In the genomic region with DNA sequence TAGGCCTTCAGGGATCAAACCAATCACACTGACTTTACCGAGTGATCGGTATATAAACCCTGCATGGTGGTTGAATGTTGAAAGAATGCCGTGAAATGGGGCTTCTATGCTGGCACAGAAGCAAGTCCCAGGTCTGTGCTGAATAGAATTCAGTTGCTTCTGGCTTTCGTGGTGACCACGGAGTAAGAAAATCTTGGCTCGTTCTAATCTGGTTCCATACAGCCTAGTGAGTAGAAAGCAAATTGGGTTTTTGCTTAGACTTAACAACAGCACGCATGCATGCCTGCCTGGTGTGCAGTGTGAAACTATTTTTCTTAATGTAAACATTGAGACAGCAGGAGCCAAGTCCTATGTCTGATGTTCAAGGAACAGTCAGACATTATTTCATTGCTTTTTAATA, we compare ENCODE assay signal across 18 cellular contexts.
DNase-seq lines count a peak whose midpoint lies in the region; ATAC-seq, FAIRE-seq and TF ChIP-seq lines count a peak whose summit lies in the region.
"Had no signal": no experiment of that assay in that cellular context is flagged by ENCODE, and none has a peak within 500 bp of the region (broad histone marks: within the 10 kb centered on the region; RNA-seq: fewer than 3 reads in every experiment).

No MANE protein-coding gene starts in this region.

- no TSS peak for BruUV-seq in A673 (replicated peaks; lab: Mats Ljungman, UMichigan)

- H3K36me3 ChIP-seq in H1 (ENCODE audit: control insufficient read depth in 2 of 4, insufficient read depth in 4 of 4, low read length in 3 of 4), result no peaks in the 10 kb centered on the region
- no peaks in the 10 kb centered on the region for H3K36me3 ChIP-seq in hepatocyte (replicated peaks; ENCODE audit: insufficient read depth, low read depth)
- no peaks in the 10 kb centered on the region for H3K36me3 ChIP-seq in mesodermal cell (ENCODE audit: control insufficient read depth, insufficient read depth, low read length)
- H3K36me3 ChIP-seq in A673 (ENCODE audit: insufficient read depth, low read length, poor library complexity, severe bottlenecking), result no peaks in the 10 kb centered on the region
- H3K36me3 ChIP-seq: BLaER1 treated with 17β-estradiol and CSF1 and Interleukin-3, amounts not matched to agents 10 nM and 100 nM had no signal

- H3K23ac ChIP-seq in H1 (ENCODE audit: insufficient read length), result no peak overlapping the region

- H3K27me3 ChIP-seq in H1 (replicated peaks in 1 of 4; ENCODE audit: control insufficient read depth in 3 of 4, extremely low read depth in 1 of 4, insufficient read depth in 3 of 4, low read length in 3 of 4), result no peaks in the 10 kb centered on the region
- H3K27me3 ChIP-seq in hepatocyte, result no peaks in the 10 kb centered on the region
- peaks cover 6% of the 10 kb centered on the region for H3K27me3 ChIP-seq in A673 (replicated peaks; ENCODE audit: insufficient read depth, low read depth, low read length, poor library complexity)
- H3K27me3 ChIP-seq: BLaER1 treated with 17β-estradiol and CSF1 and Interleukin-3, amounts not matched to agents 10 nM and 100 nM had no signal

- TF ChIP-seq POLR2A in H1 (IDR thresholded peaks at IDR 0.05; ENCODE audit: control extremely low read depth in 1 of 2, low read depth in 2 of 2, low read length in 2 of 2), result no peak

- H3K79me2 ChIP-seq in H1 (ENCODE audit: control insufficient read depth in 1 of 2, insufficient read depth in 2 of 2, low read length in 2 of 2) (no peaks in the 10 kb centered on the region), hepatocyte (no peaks in the 10 kb centered on the region)

- intact Hi-C loops in A673 (cut with micrococcal nuclease; ENCODE audit: unreplicated experiment), result loop anchor here (10.0 kb wide), 1 partner anchor 62 kb away; no protein-coding TSS in a partner anchor

- no peaks in the 10 kb centered on the region for H3K23me2 ChIP-seq in H1 (ENCODE audit: low read depth, low read length)

- no peak overlapping the region for H3K27ac ChIP-seq in H1 (ENCODE audit: low read depth, low read length)
- no peak overlapping the region for H3K27ac ChIP-seq in hepatocyte
- H3K27ac ChIP-seq in mesodermal cell (ENCODE audit: low read depth, low read length, severe bottlenecking), result peak overlapping the region; percentile 73
- no peak overlapping the region for H3K27ac ChIP-seq in A673 (ENCODE audit: low read depth, low read length, poor library complexity, severe bottlenecking)
- H3K27ac ChIP-seq: 22Rv1; A549; BLaER1 treated with 17β-estradiol and CSF1 and Interleukin-3, amounts not matched to agents 10 nM and 100 nM had no signal

- DNase-seq in AG10803 (ENCODE audit: low read depth) (peak; percentile 1), H1 (ENCODE audit: low read depth in 1 of 2, low spot score in 2 of 2) (no peak), hepatocyte (ENCODE audit: low spot score) (no peak), T-helper 2 cell (no peak), A673 (ENCODE audit: low spot score) (no peak), DMS153 (lab: John Stamatoyannopoulos, UW) (no peak)
- DNase-seq: CD8-positive, alpha-beta T cell; DMS 273 treated with DMSO at 0.1 percent for 48 hours; GOT3; H9 had no signal

- H3K56ac ChIP-seq in H1 (replicated peaks; ENCODE audit: insufficient read length, low read depth, low read length), result no peak overlapping the region

- POLR2A ChIA-PET in H1 (lab: Charles Lee; ENCODE audit: partially characterized antibody), result no interaction called here
- POLR2A ChIA-PET in A673 (lab: Charles Lee; ENCODE audit: low non-redundant PET), result no interaction called here

- no peak for TF ChIP-seq EP300 in H1 (IDR thresholded peaks at IDR 0.05; ENCODE audit: borderline replicate concordance in 1 of 2, low read depth in 2 of 2, low read length in 2 of 2)

- no peaks in the 10 kb centered on the region for H3K9me3 ChIP-seq in H1 (ENCODE audit: insufficient read depth in 2 of 2, low read depth in 1 of 2, low read length in 1 of 2)
- no peaks in the 10 kb centered on the region for H3K9me3 ChIP-seq in hepatocyte (ENCODE audit: low read depth)
- no peaks in the 10 kb centered on the region for H3K9me3 ChIP-seq in mesodermal cell (ENCODE audit: control insufficient read depth, low read length)
- no peaks in the 10 kb centered on the region for H3K9me3 ChIP-seq in A673 (ENCODE audit: low read depth, low read length, poor library complexity, severe bottlenecking)
- H3K9me3 ChIP-seq: A549; BLaER1 treated with 17β-estradiol and CSF1 and Interleukin-3, amounts not matched to agents 10 nM and 100 nM had no signal

- peak overlapping the region; percentile 55; the same call in 1 of the 2 replicates for H2BK12ac ChIP-seq in H1 (ENCODE audit: low read depth, low read length)

- no peak overlapping the region for H2BK15ac ChIP-seq in H1 (ENCODE audit: low read length)

- no peak overlapping the region for H3K4me3 ChIP-seq in AG10803 (ENCODE audit: low read length)
- H3K4me3 ChIP-seq in H1 (ENCODE audit: extremely low read depth in 1 of 4, insufficient read depth in 2 of 4, low read depth in 3 of 4, low read length in 4 of 4), result no peak overlapping the region
- H3K4me3 ChIP-seq in hepatocyte, result no peak overlapping the region
- H3K4me3 ChIP-seq in mesodermal cell (ENCODE audit: extremely low read depth, insufficient read depth, low read length, poor library complexity, severe bottlenecking), result no peak overlapping the region
- no peak overlapping the region for H3K4me3 ChIP-seq in A673 (ENCODE audit: low read depth, low read length, poor library complexity, severe bottlenecking)
- H3K4me3 ChIP-seq: A549; BLaER1 treated with 17β-estradiol and CSF1 and Interleukin-3, amounts not matched to agents 10 nM and 100 nM had no signal

- no peak for FAIRE-seq in H1 (lab: Jason Lieb, UNC)
- FAIRE-seq: A549, G401.6, GM12892, GM18507 had no signal

- H3K9ac ChIP-seq in H1 (replicated peaks in 1 of 4; ENCODE audit: extremely low read depth in 1 of 4, low read depth in 3 of 4, low read length in 3 of 4), result no peak overlapping the region
- H3K9ac ChIP-seq: BLaER1 treated with 17β-estradiol and CSF1 and Interleukin-3, amounts not matched to agents 10 nM and 100 nM had no signal

- H2AFZ ChIP-seq in H1 (ENCODE audit: low read length) (peak overlapping the region; percentile 93), hepatocyte (no peak overlapping the region)

- no peak overlapping the region for H2BK5ac ChIP-seq in H1 (ENCODE audit: low read depth, low read length)

- no peak overlapping the region for H3K4ac ChIP-seq in H1 (replicated peaks; ENCODE audit: insufficient read length, low read depth, low read length)

- ATAC-seq in HG03097 (IDR thresholded peaks at IDR 0.05; ENCODE audit: low FRiP score, unreplicated experiment), result no peak
- ATAC-seq: A549; CD8-positive, alpha-beta T cell had no signal

- H2AK5ac ChIP-seq in H1 (ENCODE audit: low read depth, low read length), result no peak overlapping the region; the same call in 1 of the 2 replicates

- H4K20me1 ChIP-seq in H1 (replicated peaks in 1 of 2; ENCODE audit: control insufficient read depth in 1 of 2, insufficient read depth in 2 of 2, low read length in 2 of 2) (no peaks in the 10 kb centered on the region), hepatocyte (ENCODE audit: insufficient read depth, poor library complexity, severe bottlenecking) (no peaks in the 10 kb centered on the region)
- H4K20me1 ChIP-seq: BLaER1 treated with 17β-estradiol and CSF1 and Interleukin-3, amounts not matched to agents 10 nM and 100 nM had no signal

- peaks cover 0 to 8% (median under 1%) of the 10 kb centered on the region in 4 experiments; a peak in 4 of 7 replicates for H3K4me1 ChIP-seq in H1 (replicated peaks in 1 of 4; ENCODE audit: control insufficient read depth in 3 of 4, insufficient read depth in 4 of 4, low read length in 3 of 4)
- H3K4me1 ChIP-seq in hepatocyte (ENCODE audit: insufficient read depth), result peaks cover 5% of the 10 kb centered on the region
- no peaks in the 10 kb centered on the region for H3K4me1 ChIP-seq in mesodermal cell (ENCODE audit: control insufficient read depth, insufficient read depth, low read length, poor library complexity, severe bottlenecking)
- H3K4me1 ChIP-seq in A673 (ENCODE audit: insufficient read depth, low read length, poor library complexity, severe bottlenecking), result no peaks in the 10 kb centered on the region
- H3K4me1 ChIP-seq: A549; BLaER1 treated with 17β-estradiol and CSF1 and Interleukin-3, amounts not matched to agents 10 nM and 100 nM had no signal

- no peak overlapping the region for H4K8ac ChIP-seq in H1 (ENCODE audit: extremely low read depth, insufficient read depth, low read length)

- H2BK120ac ChIP-seq in H1 (replicated peaks; ENCODE audit: low read depth, low read length), result no peak overlapping the region

- WGBS in H1 (ENCODE audit: extremely low coverage in 1 of 2, insufficient coverage in 1 of 2, insufficient read length in 1 of 2, insufficient replicate concordance in 2 of 2, low coverage in 1 of 2, low lambda C conversion rate in 2 of 2, missing lambda C conversion rate in 1 of 2), 2 experiments, result 84% methylated on average over 7 of the region's 7 CpGs; no CpG with 5 or more reads in 1 of the 2 experiments
- 49% methylated on average over 7 of the region's 7 CpGs for WGBS in hepatocyte (ENCODE audit: low lambda C conversion rate, missing lambda C conversion rate)
- 94 to 100% methylated on average over 6 to 7 of the region's 7 CpGs for whole genome bisulfite sequencing in mesodermal cell (ENCODE audit: insufficient coverage in 2 of 2), 2 experiments

- H3K79me1 ChIP-seq in H1 (ENCODE audit: low read depth, low read length), result no peaks in the 10 kb centered on the region

- H3K4me2 ChIP-seq in H1 (ENCODE audit: insufficient read depth in 1 of 2, low read depth in 2 of 2, low read length in 2 of 2) (no peak overlapping the region; a peak in 1 of 4 replicates), hepatocyte (peak overlapping the region; percentile 66)
- H3K4me2 ChIP-seq: A549; BLaER1 treated with 17β-estradiol and CSF1 and Interleukin-3, amounts not matched to agents 10 nM and 100 nM had no signal

- H4K5ac ChIP-seq in H1 (ENCODE audit: insufficient read length, low read depth, low read length), result no peak overlapping the region

- no peaks in the 10 kb centered on the region for H3K9me2 ChIP-seq in hepatocyte (replicated peaks; ENCODE audit: insufficient read depth)

- TF ChIP-seq CTCF in AG10803 (conservative IDR thresholded peaks at IDR 0.05; ENCODE audit: low read length), result no peak
- no peak for TF ChIP-seq CTCF in H1 (IDR thresholded peaks at IDR 0.05; ENCODE audit: control extremely low read depth in 1 of 3, insufficient read depth in 1 of 3, low read depth in 1 of 3, low read length in 3 of 3)
- TF ChIP-seq CTCF in hepatocyte (IDR thresholded peaks at IDR 0.05; ENCODE audit: poor library complexity), result no peak
- TF ChIP-seq CTCF in A673 (conservative IDR thresholded peaks at IDR 0.05; ENCODE audit: low read depth, low read length), result no peak

- H3K14ac ChIP-seq in H1 (ENCODE audit: insufficient read length), result no peak overlapping the region

- TF ChIP-seq RAD21 in H1 (IDR thresholded peaks at IDR 0.05 in 1 of 2, conservative IDR thresholded peaks at IDR 0.05 in 1 of 2; ENCODE audit: low read depth in 2 of 2, low read length in 2 of 2), result no peak

- CTCF ChIA-PET in H1 (lab: Charles Lee; ENCODE audit: partially characterized antibody) (interaction anchor here (0.7 to 1.2 kb wide), 3 partner anchors 15 to 1392 kb away, joined by 3 to 4 read pairs (median 3); no protein-coding TSS in a partner anchor), A673 (lab: Charles Lee) (no interaction called here)

- no peak overlapping the region for H2BK20ac ChIP-seq in H1 (ENCODE audit: low read length)

- H4K91ac ChIP-seq in H1 (replicated peaks; ENCODE audit: insufficient read length, low read length), result no peak overlapping the region

- no peak overlapping the region for H3K18ac ChIP-seq in H1 (ENCODE audit: extremely low read depth, low read length)
